10 cellular contexts compared by ENCODE assay signal in the genomic region with DNA sequence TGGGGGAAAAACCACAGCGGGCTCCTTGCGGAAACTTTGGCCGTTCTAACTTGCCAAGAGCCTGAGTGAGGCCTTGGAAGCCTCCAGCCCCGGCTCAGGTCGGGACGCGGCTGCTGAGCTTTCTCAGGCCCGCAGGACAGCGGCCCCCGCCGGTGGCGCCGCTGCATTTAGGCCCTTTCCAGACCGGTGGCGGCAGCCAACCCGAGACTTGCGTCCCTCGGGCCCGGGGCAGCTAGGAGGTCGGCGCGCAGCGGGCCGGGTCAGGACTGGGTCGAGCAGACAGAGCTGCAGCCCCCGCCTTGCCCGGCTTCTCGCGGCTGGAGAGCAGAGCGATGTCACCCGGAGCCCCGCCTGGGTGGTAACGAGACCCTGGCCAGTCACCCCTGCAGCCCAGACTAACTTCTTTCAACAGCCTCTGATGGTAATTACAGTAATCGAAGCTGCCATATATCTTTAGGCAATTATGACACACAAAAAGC. TPM values are rescaled to one million over a fixed set of nuclear protein-coding genes. Genes with fewer than 3 reads are reported as not detected.
DNase-seq lines count a peak whose midpoint lies in the region; TF ChIP-seq lines count a peak whose summit lies in the region.
"Had no signal": no experiment of that assay in that cellular context is flagged by ENCODE, and none has a peak within 500 bp of the region (broad histone marks: within the 10 kb centered on the region; RNA-seq: fewer than 3 reads in every experiment).

No MANE protein-coding gene starts in this region.

- H3K14ac ChIP-seq in H9 (ENCODE audit: insufficient read depth, low read length) = no peak overlapping the region

- H3K4me2 ChIP-seq in H9 (ENCODE audit: insufficient read depth, insufficient read length, low read length) = peak overlapping the region; percentile 41

- H3T11ph ChIP-seq in H9 (ENCODE audit: low read length) = no peak overlapping the region

- no peak overlapping the region for H4K8ac ChIP-seq in H9 (replicated peaks; ENCODE audit: insufficient read length, low read depth, low read length)

- CTCF ChIA-PET in AG04449 (lab: Yijun Ruan, JAX) = interaction anchor here (0.7 to 1.0 kb wide), 2 partner anchors 50 to 323 kb away, joined by 3 read pairs; no protein-coding TSS in a partner anchor

- intact Hi-C loops in dendritic cell treated with granulocyte-macrophage colony-stimulating factor and Interleukin-4, amounts not matched to agents 40 ng/mL and 50 ng/mL, for 4 days (cut with micrococcal nuclease) = loop anchor here (5.0 kb wide), 1 partner anchor 51 kb away; no protein-coding TSS in a partner anchor

- no peaks in the 10 kb centered on the region; the same call in 1 of the 2 replicates for H3K4me1 ChIP-seq in H9 (ENCODE audit: insufficient read depth, low read length)
- H3K4me1 ChIP-seq in mononuclear cell (ENCODE audit: insufficient read depth, low read length) = peaks cover 53% of the 10 kb centered on the region

- no peak overlapping the region; the same call in 1 of the 2 replicates for H2BK15ac ChIP-seq in H9 (ENCODE audit: low read depth, low read length)

- no CpG with 5 or more reads among the region's 34 CpGs for WGBS in H9 (ENCODE audit: extremely low coverage, insufficient read length, low lambda C conversion rate)

- H2BK5ac ChIP-seq in H9 (ENCODE audit: insufficient read length, low read length) = no peak overlapping the region

- H3K27me3 ChIP-seq in H9 (ENCODE audit: insufficient read depth, low read length) (peaks cover 96% of the 10 kb centered on the region), mononuclear cell (ENCODE audit: insufficient read depth, low read length) (peaks cover 98% of the 10 kb centered on the region)

- H3K23me2 ChIP-seq in H9 (ENCODE audit: insufficient read length, low read depth, low read length, poor library complexity, severe bottlenecking) = peaks cover 4% of the 10 kb centered on the region

- no peak overlapping the region for H2BK120ac ChIP-seq in H9 (ENCODE audit: low read depth, low read length, poor library complexity, severe bottlenecking)

- peaks cover 42 to 69% of the 10 kb centered on the region in 2 experiments for H3K4me1 Mint-ChIP-seq in H9
- peaks cover 71% of the 10 kb centered on the region for H3K4me1 Mint-ChIP-seq in dendritic cell treated with granulocyte-macrophage colony-stimulating factor and Interleukin-4, amounts not matched to agents 40 ng/mL and 50 ng/mL, for 4 days (ENCODE audit: low read depth)

- POLR2A ChIA-PET in AG04449 (lab: Yijun Ruan, JAX) = no interaction called here

- H2AFZ ChIP-seq in H9 (ENCODE audit: low read length) = no peak overlapping the region

- no peak overlapping the region for H4K91ac ChIP-seq in H9 (ENCODE audit: insufficient read length, low read depth, low read length)

- peak overlapping the region in 1 of 2 experiments; percentile 75; a peak in 2 of 5 replicates for H3K4me3 Mint-ChIP-seq in H9
- H3K4me3 Mint-ChIP-seq in dendritic cell treated with granulocyte-macrophage colony-stimulating factor and Interleukin-4, amounts not matched to agents 40 ng/mL and 50 ng/mL, for 4 days = peak overlapping the region; percentile 60

- H3K23ac ChIP-seq in H9 (ENCODE audit: insufficient read length, low read depth, low read length) = no peak overlapping the region

- H3K56ac ChIP-seq in H9 (ENCODE audit: insufficient read length, low read depth, low read length) = no peak overlapping the region

- no peak overlapping the region for H2BK20ac ChIP-seq in H9 (ENCODE audit: low read depth, low read length, poor library complexity, severe bottlenecking)

- H3K9me3 ChIP-seq in H9 (ENCODE audit: control insufficient read depth, low read depth, low read length) (no peaks in the 10 kb centered on the region), mononuclear cell (ENCODE audit: low read depth, low read length) (no peaks in the 10 kb centered on the region)

- H3K4me3 ChIP-seq in AG04449 (ENCODE audit: low read depth, low read length) (no peak overlapping the region), mononuclear cell (ENCODE audit: low read length) (peak overlapping the region; percentile 12)

- H4K5ac ChIP-seq in H9 (ENCODE audit: insufficient read length, low read depth, low read length) = no peak overlapping the region

- H3K36me3 Mint-ChIP-seq in H9 (ENCODE audit: insufficient read depth in 1 of 3, low read depth in 3 of 3) = no peaks in the 10 kb centered on the region
- no peaks in the 10 kb centered on the region for H3K36me3 Mint-ChIP-seq in dendritic cell treated with granulocyte-macrophage colony-stimulating factor and Interleukin-4, amounts not matched to agents 40 ng/mL and 50 ng/mL, for 4 days (ENCODE audit: low read depth)

- H3K9ac ChIP-seq in H9 (ENCODE audit: extremely low read depth, insufficient read length, low read length) = no peak overlapping the region

- H3K9me3 Mint-ChIP-seq in H9 = peaks cover 0 to 11% of the 10 kb centered on the region in 2 experiments; a peak in 3 of 5 replicates
- no peaks in the 10 kb centered on the region for H3K9me3 Mint-ChIP-seq in dendritic cell treated with granulocyte-macrophage colony-stimulating factor and Interleukin-4, amounts not matched to agents 40 ng/mL and 50 ng/mL, for 4 days
- H3K9me3 Mint-ChIP-seq: nephron had no signal

- no peak overlapping the region for H3K18ac ChIP-seq in H9 (ENCODE audit: insufficient read length, low read depth, low read length)

- H3K27ac ChIP-seq in H9 (ENCODE audit: insufficient read length, low read depth, low read length) = no peak overlapping the region
- H3K27ac ChIP-seq: VCaP had no signal

- no peak overlapping the region for H2BK12ac ChIP-seq in H9 (ENCODE audit: insufficient read length, low read depth, low read length)

- no peaks in the 10 kb centered on the region for H3K79me2 ChIP-seq in H9 (ENCODE audit: insufficient read depth, low read length)

- H3K27me3 Mint-ChIP-seq in H9 (ENCODE audit: low read depth) = peaks cover 100% of the 10 kb centered on the region
- H3K27me3 Mint-ChIP-seq in dendritic cell treated with granulocyte-macrophage colony-stimulating factor and Interleukin-4, amounts not matched to agents 40 ng/mL and 50 ng/mL, for 4 days = peaks cover 94% of the 10 kb centered on the region

- DNase-seq in AG04449 (ENCODE audit: low read depth, low spot score) (no peak), H9 (peak; percentile 67), NCI-H2081 treated with DMSO at 0.1 percent for 48 hours (lab: John Stamatoyannopoulos, UW) (no peak), middle frontal gyrus (ENCODE audit: extremely low spot score, low spot score) (no peak), NCI-H1436 (lab: John Stamatoyannopoulos, UW) (no peak), NAMALWA (ENCODE audit: low spot score) (no peak)

- H4K20me1 ChIP-seq in H9 (ENCODE audit: control insufficient read depth, insufficient read depth, insufficient read length) = no peaks in the 10 kb centered on the region

- no peak overlapping the region for H2AK5ac ChIP-seq in H9 (ENCODE audit: insufficient read length, low read length)

- no peaks in the 10 kb centered on the region for H3K79me1 ChIP-seq in H9 (ENCODE audit: insufficient read depth, low read depth, low read length, poor library complexity, severe bottlenecking)

- no peak overlapping the region for H3K27ac Mint-ChIP-seq in H9
- H3K27ac Mint-ChIP-seq in dendritic cell treated with granulocyte-macrophage colony-stimulating factor and Interleukin-4, amounts not matched to agents 40 ng/mL and 50 ng/mL, for 4 days = no peak overlapping the region
- H3K27ac Mint-ChIP-seq: nephron had no signal

- H3K4ac ChIP-seq in H9 (ENCODE audit: low read depth, low read length) = no peak overlapping the region

- TF ChIP-seq CTCF in AG04449 (IDR thresholded peaks at IDR 0.05; ENCODE audit: insufficient read depth, low read length, missing control alignments) (peak; percentile 38), H9 (conservative IDR thresholded peaks at IDR 0.05) (peak; percentile 44)

RNA-seq across cellular contexts. Expression of gene NR2E1, which starts 2.7 kb away (rescaled TPM):
- total RNA-seq in H9 (2021) (not detected in 2 replicates), mononuclear cell (not detected)
